Comparison of ENCODE assay signal across 17 cellular contexts in genomic region chr9:123687246-123687721, GRCh38.
A peak's percentile ranks its signal among the peaks of the same experiment; 100 is the strongest.
DNase-seq lines count a peak whose midpoint lies in the region; ATAC-seq and TF ChIP-seq lines count a peak whose summit lies in the region.
"Had no signal": no experiment of that assay in that cellular context is flagged by ENCODE, and none has a peak within 500 bp of the region (broad histone marks: within the 10 kb centered on the region; RNA-seq: fewer than 3 reads in every experiment).

No MANE protein-coding gene starts in this region.

- H3K4me3 ChIP-seq in PC-9 (no peak overlapping the region), BE2C (ENCODE audit: low read depth, low read length) (no peak overlapping the region)
- H3K4me3 ChIP-seq: lung, MG63 had no signal

- H3K27me3 ChIP-seq in PC-9 (ENCODE audit: insufficient read depth, low read depth): no peaks in the 10 kb centered on the region
- no peaks in the 10 kb centered on the region for H3K27me3 ChIP-seq in BE2C
- H3K27me3 ChIP-seq: MG63 had no signal

- no peaks in the 10 kb centered on the region for H3K79me2 ChIP-seq in PC-9 (ENCODE audit: low read depth)

- H3K27ac ChIP-seq in PC-9: no peak overlapping the region

- H3K9me3 Mint-ChIP-seq in Calu3 (ENCODE audit: low read depth, unreplicated experiment): no peaks in the 10 kb centered on the region
- H3K9me3 Mint-ChIP-seq: activated T-helper 17 cell treated with anti-CD3 and anti-CD28 coated beads, Interleukin-2, amount 50 U/mL, for 72 hours; CD8-positive, alpha-beta memory T cell; HFFc6 had no signal

- H3K4me1 ChIP-seq in PC-9 (replicated peaks; ENCODE audit: insufficient read depth) (peaks cover 12% of the 10 kb centered on the region), BE2C (peaks cover 10% of the 10 kb centered on the region; the same call in 1 of the 2 replicates)

- no peaks in the 10 kb centered on the region for H3K9me3 ChIP-seq in PC-9 (ENCODE audit: insufficient read depth, low read depth)
- H3K9me3 ChIP-seq in BE2C: no peaks in the 10 kb centered on the region
- H3K9me3 ChIP-seq: MG63 had no signal

- H4K20me1 ChIP-seq in PC-9 (ENCODE audit: insufficient read depth): 0 out of 2 replicates have a peak, but pooled peaks cover 6% of the 10 kb centered on the region

- H3K4me3 Mint-ChIP-seq in Calu3 (ENCODE audit: low read depth, unreplicated experiment): peak overlapping the region; percentile 13
- H3K4me3 Mint-ChIP-seq: activated T-helper 17 cell treated with anti-CD3 and anti-CD28 coated beads, Interleukin-2, amount 50 U/mL, for 72 hours; CD8-positive, alpha-beta memory T cell; HFFc6 had no signal

- BruUV-seq in Calu3 (replicated peaks; lab: Mats Ljungman, UMichigan) (no TSS peak), PC-9 (replicated peaks; lab: Mats Ljungman, UMichigan) (no TSS peak)

- H2AFZ ChIP-seq in PC-9: no peak overlapping the region

- DNase-seq in Calu3 (no peak), HEK293T (ENCODE audit: extremely low spot score) (peak; percentile 20), PC-9 (peak; percentile 9 to 55), left colon (no peak), BE2C (no peak), GM10266 (ENCODE audit: extremely low spot score) (no peak)
- DNase-seq: CD8-positive, alpha-beta memory T cell; cerebellar nuclear complex; HFFc6; MG63; posterior cingulate gyrus had no signal

- H3K36me3 Mint-ChIP-seq in Calu3 (ENCODE audit: insufficient read depth, unreplicated experiment): no peaks in the 10 kb centered on the region

- no peaks in the 10 kb centered on the region for H3F3A ChIP-seq in PC-9 (ENCODE audit: insufficient read depth, low read depth)

- CTCF ChIA-PET in Calu3 (lab: Charles Lee) (interaction anchor here (0.6 to 1.3 kb wide), 2 partner anchors 9 to 11 kb away, joined by 4 read pairs; no protein-coding TSS in a partner anchor), HEK293T (lab: Yijun Ruan, JAX) (interaction anchor here (1.3 kb wide), 1 partner anchor 354 kb away, joined by 5 read pairs; no protein-coding TSS in a partner anchor), PC-9 (lab: Charles Lee) (interaction anchor here (0.6 kb wide), 1 partner anchor 353 kb away, joined by 12 read pairs; no protein-coding TSS in a partner anchor)

- peaks cover 36% of the 10 kb centered on the region for H3K4me1 Mint-ChIP-seq in Calu3 (ENCODE audit: low read depth, unreplicated experiment)

- no peak overlapping the region for H3K4me2 ChIP-seq in PC-9

- H3K36me3 ChIP-seq in PC-9 (ENCODE audit: low read depth) (no peaks in the 10 kb centered on the region), BE2C (no peaks in the 10 kb centered on the region)
- H3K36me3 ChIP-seq: MG63 had no signal

- POLR2A ChIA-PET in HEK293T (lab: Yijun Ruan, JAX) (interaction anchor here (1.0 to 1.3 kb wide), 2 partner anchors 10 to 24 kb away, joined by 3 read pairs; no protein-coding TSS in a partner anchor), PC-9 (lab: Charles Lee; ENCODE audit: unreplicated experiment) (interaction anchor here (0.5 to 0.6 kb wide), 2 partner anchors 73 to 856 kb away, joined by 7 to 9 read pairs; no protein-coding TSS in a partner anchor)

- intact Hi-C loops in Calu3 (cut with micrococcal nuclease; ENCODE audit: unreplicated experiment): no loop called here
- intact Hi-C loops in PC-9 (cut with micrococcal nuclease; ENCODE audit: unreplicated experiment): loop anchor here (5.0 kb wide), 1 partner anchor 240 kb away; no protein-coding TSS in a partner anchor
- intact Hi-C loops in left colon (cut with DNase I, micrococcal nuclease): no loop called here

- TF ChIP-seq CTCF in Calu3 (IDR thresholded peaks at IDR 0.05; ENCODE audit: unreplicated experiment): no peak
- TF ChIP-seq CTCF in PC-9 (conservative IDR thresholded peaks at IDR 0.05): no peak
- TF ChIP-seq CTCF in BE2C (IDR thresholded peaks at IDR 0.05; ENCODE audit: low read depth, low read length): no peak
- TF ChIP-seq CTCF in GM10266 (IDR thresholded peaks at IDR 0.05; ENCODE audit: control insufficient read depth, insufficient read depth, low read depth, missing control alignments): no peak

- H3K27ac Mint-ChIP-seq in Calu3 (ENCODE audit: unreplicated experiment): peak overlapping the region; percentile 24
- H3K27ac Mint-ChIP-seq: activated T-helper 17 cell treated with anti-CD3 and anti-CD28 coated beads, Interleukin-2, amount 50 U/mL, for 72 hours; CD8-positive, alpha-beta memory T cell; HFFc6; type B pancreatic cell had no signal

- no peaks in the 10 kb centered on the region for H3K9me2 ChIP-seq in PC-9 (ENCODE audit: insufficient read depth)

- ATAC-seq in left colon: peak; percentile 61
- ATAC-seq in HG02588 (IDR thresholded peaks at IDR 0.05; ENCODE audit: unreplicated experiment): no peak
- no peak for ATAC-seq in GM19452 (IDR thresholded peaks at IDR 0.05; ENCODE audit: unreplicated experiment)
- ATAC-seq: activated T-helper 17 cell treated with anti-CD3 and anti-CD28 coated beads, Interleukin-2, amount 50 U/mL, for 72 hours; Panc1 had no signal

- no peaks in the 10 kb centered on the region for H3K27me3 Mint-ChIP-seq in Calu3 (ENCODE audit: unreplicated experiment)
- H3K27me3 Mint-ChIP-seq: activated T-helper 17 cell treated with anti-CD3 and anti-CD28 coated beads, Interleukin-2, amount 50 U/mL, for 72 hours; CD8-positive, alpha-beta memory T cell had no signal

TF ChIP-seq in HEK293T, 16 proteins besides CTCF, POLR2A, EP300 and RAD21:
- TF ChIP-seq NFRKB (IDR thresholded peaks at IDR 0.05) (no peak), PKNOX1 (IDR thresholded peaks at IDR 0.05) (peak; percentile 58; the same call in 1 of the 2 replicates), ARNT (IDR thresholded peaks at IDR 0.05) (no peak), SP1 (IDR thresholded peaks at IDR 0.05) (no peak), FOXA1 (IDR thresholded peaks at IDR 0.05) (peak; percentile 93)
TF ChIP-seq in HEK293T: peak in this region for 2.

Comparison
In these comparisons a context has a peak if more than half of its experiments do, and no peak if none do; other contexts are left out.
1. DNase-seq: peak in HEK293T (single experiment) and PC-9 (2 of 2); none in Calu3 (single experiment), left colon (0 of 2), BE2C (single experiment) and GM10266 (single experiment).